17 cellular contexts compared by ENCODE assay signal in genomic region chr6:108806669-108807068, GRCh38.
"Had no signal": no experiment of that assay in that cellular context is flagged by ENCODE, and none has a peak within 500 bp of the region (broad histone marks: within the 10 kb centered on the region; RNA-seq: fewer than 3 reads in every experiment).

No MANE protein-coding gene starts in this region.

- H3K9me3 ChIP-seq: esophagus squamous epithelium, gastroesophageal sphincter, neutrophil, ovary, right atrium auricular region, tibial artery, upper lobe of left lung, uterus had no signal

- H3K36me3 Mint-ChIP-seq: naive thymus-derived CD4-positive, alpha-beta T cell had no signal

- H3K4me2 ChIP-seq: smooth muscle cell had no signal

- H3K9me3 Mint-ChIP-seq: naive thymus-derived CD4-positive, alpha-beta T cell had no signal

- H3K27ac ChIP-seq: esophagus squamous epithelium, gastroesophageal sphincter, ovary, right atrium auricular region, tibial artery, upper lobe of left lung, uterus had no signal

- H3K36me3 ChIP-seq: esophagus squamous epithelium, gastroesophageal sphincter, neutrophil, ovary, right atrium auricular region, tibial artery, upper lobe of left lung, uterus had no signal

- H3K4me3 ChIP-seq: esophagus squamous epithelium, gastroesophageal sphincter, ovary, right atrium auricular region, smooth muscle cell, tibial artery, upper lobe of left lung, uterus had no signal

- DNase-seq: effector memory CD4-positive, alpha-beta T cell; esophagus squamous epithelium; glutamatergic neuron; kidney glomerular epithelial cell; mammary epithelial cell; naive thymus-derived CD4-positive, alpha-beta T cell; ovary; stimulated activated CD4-positive, alpha-beta T cell treated with anti-CD3 and anti-CD28 coated beads, Interleukin-2, amount 100 ng/mL, for 48 hours; stimulated activated naive CD8-positive, alpha-beta T cell treated with anti-CD3 and anti-CD28 coated beads, Interleukin-15, Interleukin-2, amounts not matched to agents 100 U/mL and 50 U/mL, for 24 hours; tibial artery; upper lobe of left lung; uterus had no signal

- H3K27me3 ChIP-seq: esophagus squamous epithelium, gastroesophageal sphincter, neutrophil, ovary, right atrium auricular region, tibial artery, upper lobe of left lung, uterus had no signal

- ATAC-seq: gastroesophageal sphincter; left lobe of liver; naive thymus-derived CD4-positive, alpha-beta T cell; stimulated activated naive CD8-positive, alpha-beta T cell treated with anti-CD3 and anti-CD28 coated beads, Interleukin-15, Interleukin-2, amounts not matched to agents 100 U/mL and 50 U/mL, for 24 hours had no signal

- H3K4me1 ChIP-seq: right atrium auricular region, uterus had no signal
